In genomic region chr10:34800624-34801023, GRCh38 we compare ENCODE assay signal across 1 cellular context.
TF ChIP-seq lines count a peak whose summit lies in the region.

No MANE protein-coding gene starts in this region.

TF ChIP-seq in SK-N-SH treated with all-trans-retinoic acid at 6 μM for 48 hours, 23 proteins besides CTCF, POLR2A, EP300 and RAD21 (continued from another document):
- no peak for TF ChIP-seq CSRNP3 (CRISPR knock-in tag; IDR thresholded peaks at IDR 0.05)
- TF ChIP-seq RARB (CRISPR knock-in tag; IDR thresholded peaks at IDR 0.05) = no peak
- TF ChIP-seq PPARA (CRISPR knock-in tag; IDR thresholded peaks at IDR 0.05; ENCODE audit: borderline replicate concordance) = no peak
- no peak for TF ChIP-seq TOX (CRISPR knock-in tag; IDR thresholded peaks at IDR 0.05; ENCODE audit: borderline replicate concordance)
- TF ChIP-seq PATZ1 (CRISPR knock-in tag; IDR thresholded peaks at IDR 0.05; ENCODE audit: borderline replicate concordance) = no peak
